ENCODE assay signal across 2 cellular contexts in the genomic region with DNA sequence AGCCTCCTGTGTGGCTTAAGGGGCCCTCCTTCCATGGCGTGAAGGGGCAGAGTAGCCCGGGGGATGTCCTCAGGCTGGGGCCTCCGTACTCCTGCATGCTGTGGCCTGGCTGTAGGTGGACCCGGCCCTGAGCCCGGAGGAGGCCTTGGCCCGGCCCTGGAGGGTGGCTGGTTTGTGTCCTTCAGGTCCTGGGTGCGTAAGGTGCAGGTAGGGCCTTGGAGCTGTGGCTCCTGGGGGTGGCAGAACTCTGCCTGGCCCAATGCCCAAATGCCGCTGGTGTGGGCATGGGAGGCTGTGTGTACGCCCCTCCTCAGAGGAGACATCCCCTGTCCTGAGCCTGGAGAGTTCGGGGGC.
TF ChIP-seq lines count a peak whose summit lies in the region.

No MANE protein-coding gene starts in this region.

TF ChIP-seq in SK-N-SH treated with all-trans-retinoic acid at 6 μM for 48 hours, 23 proteins besides CTCF, POLR2A, EP300 and RAD21:
- TF ChIP-seq BACH2 (CRISPR knock-in tag; IDR thresholded peaks at IDR 0.05; ENCODE audit: borderline replicate concordance) = no peak
- TF ChIP-seq, protein P1, sequence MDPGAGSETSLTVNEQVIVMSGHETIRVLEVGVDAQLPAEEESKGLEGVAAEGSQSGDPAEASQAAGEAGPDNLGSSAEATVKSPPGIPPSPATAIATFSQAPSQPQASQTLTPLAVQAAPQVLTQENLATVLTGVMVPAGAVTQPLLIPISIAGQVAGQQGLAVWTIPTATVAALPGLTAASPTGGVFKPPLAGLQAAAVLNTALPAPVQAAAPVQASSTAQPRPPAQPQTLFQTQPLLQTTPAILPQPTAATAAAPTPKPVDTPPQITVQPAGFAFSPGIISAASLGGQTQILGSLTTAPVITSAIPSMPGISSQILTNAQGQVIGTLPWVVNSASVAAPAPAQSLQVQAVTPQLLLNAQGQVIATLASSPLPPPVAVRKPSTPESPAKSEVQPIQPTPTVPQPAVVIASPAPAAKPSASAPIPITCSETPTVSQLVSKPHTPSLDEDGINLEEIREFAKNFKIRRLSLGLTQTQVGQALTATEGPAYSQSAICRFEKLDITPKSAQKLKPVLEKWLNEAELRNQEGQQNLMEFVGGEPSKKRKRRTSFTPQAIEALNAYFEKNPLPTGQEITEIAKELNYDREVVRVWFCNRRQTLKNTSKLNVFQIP (CRISPR knock-in tag; IDR thresholded peaks at IDR 0.05; ENCODE audit: borderline replicate concordance, low read depth) = no peak
- TF ChIP-seq, protein P2, sequence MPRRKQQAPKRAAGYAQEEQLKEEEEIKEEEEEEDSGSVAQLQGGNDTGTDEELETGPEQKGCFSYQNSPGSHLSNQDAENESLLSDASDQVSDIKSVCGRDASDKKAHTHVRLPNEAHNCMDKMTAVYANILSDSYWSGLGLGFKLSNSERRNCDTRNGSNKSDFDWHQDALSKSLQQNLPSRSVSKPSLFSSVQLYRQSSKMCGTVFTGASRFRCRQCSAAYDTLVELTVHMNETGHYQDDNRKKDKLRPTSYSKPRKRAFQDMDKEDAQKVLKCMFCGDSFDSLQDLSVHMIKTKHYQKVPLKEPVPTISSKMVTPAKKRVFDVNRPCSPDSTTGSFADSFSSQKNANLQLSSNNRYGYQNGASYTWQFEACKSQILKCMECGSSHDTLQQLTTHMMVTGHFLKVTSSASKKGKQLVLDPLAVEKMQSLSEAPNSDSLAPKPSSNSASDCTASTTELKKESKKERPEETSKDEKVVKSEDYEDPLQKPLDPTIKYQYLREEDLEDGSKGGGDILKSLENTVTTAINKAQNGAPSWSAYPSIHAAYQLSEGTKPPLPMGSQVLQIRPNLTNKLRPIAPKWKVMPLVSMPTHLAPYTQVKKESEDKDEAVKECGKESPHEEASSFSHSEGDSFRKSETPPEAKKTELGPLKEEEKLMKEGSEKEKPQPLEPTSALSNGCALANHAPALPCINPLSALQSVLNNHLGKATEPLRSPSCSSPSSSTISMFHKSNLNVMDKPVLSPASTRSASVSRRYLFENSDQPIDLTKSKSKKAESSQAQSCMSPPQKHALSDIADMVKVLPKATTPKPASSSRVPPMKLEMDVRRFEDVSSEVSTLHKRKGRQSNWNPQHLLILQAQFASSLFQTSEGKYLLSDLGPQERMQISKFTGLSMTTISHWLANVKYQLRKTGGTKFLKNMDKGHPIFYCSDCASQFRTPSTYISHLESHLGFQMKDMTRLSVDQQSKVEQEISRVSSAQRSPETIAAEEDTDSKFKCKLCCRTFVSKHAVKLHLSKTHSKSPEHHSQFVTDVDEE (CRISPR knock-in tag; IDR thresholded peaks at IDR 0.05) = no peak
- no peak for TF ChIP-seq ZNF70 (CRISPR knock-in tag; IDR thresholded peaks at IDR 0.05)
- no peak for TF ChIP-seq ZFP30 (CRISPR knock-in tag; IDR thresholded peaks at IDR 0.05)
- no peak for TF ChIP-seq ZNF8 (CRISPR knock-in tag; IDR thresholded peaks at IDR 0.05)
- no peak for TF ChIP-seq RARB (CRISPR knock-in tag; IDR thresholded peaks at IDR 0.05)
- TF ChIP-seq PPARA (CRISPR knock-in tag; IDR thresholded peaks at IDR 0.05; ENCODE audit: borderline replicate concordance) = no peak

TF ChIP-seq in SK-N-SH, 30 proteins besides CTCF, POLR2A, EP300 and RAD21 (continued from another document):
- TF ChIP-seq POLR2AphosphoS5 (IDR thresholded peaks at IDR 0.05; ENCODE audit: low read depth, low read length) (no peak), RFX5 (IDR thresholded peaks at IDR 0.05; ENCODE audit: low read length) (no peak), FOXJ3 (CRISPR knock-in tag; IDR thresholded peaks at IDR 0.05) (no peak)
- TF ChIP-seq, protein P3, sequence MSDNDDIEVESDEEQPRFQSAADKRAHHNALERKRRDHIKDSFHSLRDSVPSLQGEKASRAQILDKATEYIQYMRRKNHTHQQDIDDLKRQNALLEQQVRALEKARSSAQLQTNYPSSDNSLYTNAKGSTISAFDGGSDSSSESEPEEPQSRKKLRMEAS (IDR thresholded peaks at IDR 0.05; ENCODE audit: low read depth) = no peak
